ENCODE assay signal across 8 cellular contexts in genomic region chr12:52020539-52021336, GRCh38. TPM values are rescaled to one million over a fixed set of nuclear protein-coding genes. Genes with fewer than 3 reads are reported as not detected.
DNase-seq lines count a peak whose midpoint lies in the region; ATAC-seq lines count a peak whose summit lies in the region.

No MANE protein-coding gene starts in this region.

- H3K9me3 ChIP-seq in SJCRH30 (replicated peaks) = no peaks in the 10 kb centered on the region

- H3K36me3 ChIP-seq in SJCRH30 = no peaks in the 10 kb centered on the region

- H3K4me3 Mint-ChIP-seq in activated naive CD8-positive, alpha-beta T cell treated with anti-CD3 and anti-CD28 coated beads, Interleukin-2, amount 10 ng/mL, durations not matched to agents 7 days and 5 days = peak overlapping the region; percentile 77

- H3K4me1 ChIP-seq in SJCRH30 = peaks cover 5% of the 10 kb centered on the region; the same call in 1 of the 2 replicates

- no peaks in the 10 kb centered on the region for H3K36me3 Mint-ChIP-seq in activated naive CD8-positive, alpha-beta T cell treated with anti-CD3 and anti-CD28 coated beads, Interleukin-2, amount 10 ng/mL, durations not matched to agents 7 days and 5 days

- peak; percentile 40 for ATAC-seq in activated naive CD8-positive, alpha-beta T cell treated with anti-CD3 and anti-CD28 coated beads, Interleukin-2, amount 10 ng/mL, durations not matched to agents 7 days and 5 days (ENCODE audit: low read depth)

- H3K27me3 Mint-ChIP-seq in activated naive CD8-positive, alpha-beta T cell treated with anti-CD3 and anti-CD28 coated beads, Interleukin-2, amount 10 ng/mL, durations not matched to agents 7 days and 5 days = no peaks in the 10 kb centered on the region

- H3K9me3 Mint-ChIP-seq in activated naive CD8-positive, alpha-beta T cell treated with anti-CD3 and anti-CD28 coated beads, Interleukin-2, amount 10 ng/mL, durations not matched to agents 7 days and 5 days = no peaks in the 10 kb centered on the region

- H3K4me1 Mint-ChIP-seq in activated naive CD8-positive, alpha-beta T cell treated with anti-CD3 and anti-CD28 coated beads, Interleukin-2, amount 10 ng/mL, durations not matched to agents 7 days and 5 days = peaks cover 26% of the 10 kb centered on the region

- no peak overlapping the region for H3K27ac ChIP-seq in SJCRH30

- H3K27me3 ChIP-seq in SJCRH30 = peaks cover 5% of the 10 kb centered on the region

- POLR2A ChIA-PET in activated naive CD8-positive, alpha-beta T cell treated with anti-CD3 and anti-CD28 coated beads, Interleukin-2, amount 10 ng/mL, durations not matched to agents 7 days and 5 days (lab: Charles Lee) = interaction anchor here (3.6 to 10.7 kb wide), 3 partner anchors 14 to 49 kb away, joined by 20 to 155 read pairs (median 64); partner anchors contain the start of genes ATG101 and TAMALIN

- H3K27ac Mint-ChIP-seq in activated naive CD8-positive, alpha-beta T cell treated with anti-CD3 and anti-CD28 coated beads, Interleukin-2, amount 10 ng/mL, durations not matched to agents 7 days and 5 days = peak overlapping the region; percentile 73

- in situ Hi-C loops in KBM-7 (cut with MboI; ENCODE audit: low pct_unique_long_range_greater_than_20kb, low sequenced_read_pairs) = no loop called here

- DNase-seq in NCI-H510A treated with DMSO at 0.1 percent for 48 hours (lab: John Stamatoyannopoulos, UW) (peak; percentile 26), NCI-H510A (lab: John Stamatoyannopoulos, UW) (no peak), KBM-7 (peak; percentile 84), SJCRH30 (peak; percentile 81 to 85), hippocampal formation (lab: John Stamatoyannopoulos, UW) (peak; percentile 31 to 35), ureter (ENCODE audit: low spot score) (no peak)
- DNase-seq in activated naive CD8-positive, alpha-beta T cell treated with anti-CD3 and anti-CD28 coated beads, Interleukin-2, amount 10 ng/mL, durations not matched to agents 7 days and 5 days = peak; percentile 77
- DNase-seq in stimulated activated CD4-positive, alpha-beta T cell treated with anti-CD3 and anti-CD28 coated beads, Interleukin-4, amount 100 ng/mL, for 1 hour = peak; percentile 65

- H3K4me3 ChIP-seq in SJCRH30 = no peak overlapping the region

RNA-seq across cellular contexts. Expression of gene TAMALIN, which starts 14.0 kb away (rescaled TPM):
- total RNA-seq in SJCRH30 (2014; rRNA removed; shearing (Covaris generic)) = 3.3 and 4.5 TPM in 2 replicates
- 10 to 100 TPM; 17.1 to 19.9 TPM for total RNA-seq in activated naive CD8-positive, alpha-beta T cell treated with anti-CD3 and anti-CD28 coated beads, Interleukin-2, amount 10 ng/mL, durations not matched to agents 7 days and 5 days
- total RNA-seq in ureter = 50.7 TPM

RNA-seq across cellular contexts. Expression of gene NR4A1, which starts 30.5 kb away (rescaled TPM):
- 9.2 and 10.0 TPM in 2 replicates for total RNA-seq in SJCRH30 (2014; rRNA removed; shearing (Covaris generic))
- 1 to 10 TPM; 8.6 to 8.8 TPM for total RNA-seq in activated naive CD8-positive, alpha-beta T cell treated with anti-CD3 and anti-CD28 coated beads, Interleukin-2, amount 10 ng/mL, durations not matched to agents 7 days and 5 days
- 79.2 TPM for total RNA-seq in ureter

RNA-seq across cellular contexts. Expression of gene ATG101, which starts 49.0 kb away (rescaled TPM):
- total RNA-seq in SJCRH30 (2014; rRNA removed; shearing (Covaris generic)) = 48.6 and 52.1 TPM in 2 replicates
- 10 to 100 TPM; 25.2 to 28.8 TPM for total RNA-seq in activated naive CD8-positive, alpha-beta T cell treated with anti-CD3 and anti-CD28 coated beads, Interleukin-2, amount 10 ng/mL, durations not matched to agents 7 days and 5 days
- total RNA-seq in ureter = 27.2 TPM

RNA-seq across cellular contexts. Expression of gene SMIM41, which starts 58.8 kb away (rescaled TPM):
- not detected in 2 replicates for total RNA-seq in SJCRH30 (2014; rRNA removed; shearing (Covaris generic))
- total RNA-seq in activated naive CD8-positive, alpha-beta T cell treated with anti-CD3 and anti-CD28 coated beads, Interleukin-2, amount 10 ng/mL, durations not matched to agents 7 days and 5 days = not detected
- 0.78 TPM for total RNA-seq in ureter

Comparison
In these comparisons a context has a peak if more than half of its experiments do, and no peak if none do; other contexts are left out.
1. DNase-seq: peak in NCI-H510A treated with DMSO at 0.1 percent for 48 hours (single experiment), KBM-7 (single experiment), SJCRH30 (2 of 2), activated naive CD8-positive, alpha-beta T cell treated with anti-CD3 and anti-CD28 coated beads, Interleukin-2, amount 10 ng/mL, durations not matched to agents 7 days and 5 days (single experiment), hippocampal formation (2 of 2) and stimulated activated CD4-positive, alpha-beta T cell treated with anti-CD3 and anti-CD28 coated beads, Interleukin-4, amount 100 ng/mL, for 1 hour (single experiment); none in NCI-H510A (single experiment) and ureter (single experiment).